In the genomic region with DNA sequence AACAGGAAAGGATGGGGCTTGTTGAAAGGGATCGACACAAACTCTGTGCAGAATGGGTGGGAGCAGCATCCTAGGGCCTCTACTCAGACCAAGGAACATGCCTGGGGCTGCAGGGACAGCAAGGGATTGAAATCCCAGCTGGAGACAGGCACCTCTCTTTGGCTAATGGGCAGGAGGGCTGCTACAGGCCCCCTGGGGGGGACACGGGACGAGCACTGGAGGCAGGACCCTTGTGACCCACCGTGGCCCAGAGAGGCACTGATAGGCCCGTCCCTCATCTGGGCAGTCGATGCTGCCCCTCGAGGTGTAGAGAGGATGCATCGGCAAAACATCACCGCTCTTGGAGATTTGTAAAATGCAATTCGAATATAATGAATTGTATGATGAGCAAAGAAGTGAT, we compare ENCODE assay signal across 27 cellular contexts. TPM values are rescaled to one million over a fixed set of nuclear protein-coding genes. Genes with fewer than 3 reads are reported as not detected.
"Had no signal": no experiment of that assay in that cellular context is flagged by ENCODE, and none has a peak within 500 bp of the region (broad histone marks: within the 10 kb centered on the region; RNA-seq: fewer than 3 reads in every experiment).

No MANE protein-coding gene starts in this region.

- ATAC-seq: heart left ventricle; mucosa of descending colon; natural killer cell treated with Interleukin-12 subunit alpha and Interleukin-12 subunit beta and Interleukin-15 and Interleukin-18, amount 100 ng/mL, for 72 hours; sciatic nerve; stimulated activated memory B cell treated with anti-CD40 and anti-IgM and Interleukin-4, amounts not matched to agents 10 μg/mL and 1 μg/mL and 100 μg/mL, for 72 hours had no signal

- H3K27ac Mint-ChIP-seq: mesothelial cell of epicardium; natural killer cell treated with Interleukin-12 subunit alpha and Interleukin-12 subunit beta and Interleukin-15 and Interleukin-18, amount 100 ng/mL, for 72 hours; progenitor cell of endocrine pancreas; stimulated activated memory B cell treated with anti-CD40 and anti-IgM and Interleukin-4, amounts not matched to agents 10 μg/mL and 1 μg/mL and 100 μg/mL, for 72 hours; stimulated activated naive CD8-positive, alpha-beta T cell treated with anti-CD3 and anti-CD28 coated beads, Interleukin-15, Interleukin-2, amounts not matched to agents 100 ng/mL and 50 ng/mL, for 24 hours; type B pancreatic cell had no signal

- H3K9ac ChIP-seq: parathyroid adenoma had no signal

- H3K27ac ChIP-seq: coronary artery, parathyroid adenoma, suprapubic skin, thyroid gland had no signal

- H2AFZ ChIP-seq: parathyroid adenoma had no signal

- H3K27me3 Mint-ChIP-seq: central memory CD8-positive, alpha-beta T cell; naive B cell; natural killer cell treated with Interleukin-12 subunit alpha and Interleukin-12 subunit beta and Interleukin-15 and Interleukin-18, amount 100 ng/mL, for 72 hours; stimulated activated memory B cell treated with anti-CD40 and anti-IgM and Interleukin-4, amounts not matched to agents 10 μg/mL and 1 μg/mL and 100 μg/mL, for 72 hours; stimulated activated naive CD8-positive, alpha-beta T cell treated with anti-CD3 and anti-CD28 coated beads, Interleukin-15, Interleukin-2, amounts not matched to agents 100 ng/mL and 50 ng/mL, for 24 hours; type B pancreatic cell had no signal

- H3K9me3 Mint-ChIP-seq: central memory CD8-positive, alpha-beta T cell; mesothelial cell of epicardium; naive B cell; natural killer cell treated with Interleukin-12 subunit alpha and Interleukin-12 subunit beta and Interleukin-15 and Interleukin-18, amount 100 ng/mL, for 72 hours; neural crest cell; stimulated activated memory B cell treated with anti-CD40 and anti-IgM and Interleukin-4, amounts not matched to agents 10 μg/mL and 1 μg/mL and 100 μg/mL, for 72 hours; stimulated activated naive CD8-positive, alpha-beta T cell treated with anti-CD3 and anti-CD28 coated beads, Interleukin-15, Interleukin-2, amounts not matched to agents 100 ng/mL and 50 ng/mL, for 24 hours; type B pancreatic cell had no signal

- H3K9me3 ChIP-seq: esophagus squamous epithelium, heart left ventricle, mucosa of descending colon, suprapubic skin, thyroid gland had no signal

- DNase-seq: dermis blood vessel endothelial cell; effector memory CD4-positive, alpha-beta T cell; esophagus squamous epithelium; foreskin melanocyte; hippocampal formation; kidney glomerular epithelial cell; mesenchymal stem cell; naive B cell; stimulated activated CD4-positive, alpha-beta T cell treated with anti-CD3 and anti-CD28 coated beads, Interleukin-4, amount 100 ng/mL, for 4 hours; thyroid gland had no signal

- H3K4me3 ChIP-seq: coronary artery, esophagus squamous epithelium, heart left ventricle, lung, mucosa of descending colon, suprapubic skin, thyroid gland had no signal

- H3K36me3 Mint-ChIP-seq: mesothelial cell of epicardium; natural killer cell treated with Interleukin-12 subunit alpha and Interleukin-12 subunit beta and Interleukin-15 and Interleukin-18, amount 100 ng/mL, for 72 hours; type B pancreatic cell had no signal

- H3K27me3 ChIP-seq: esophagus squamous epithelium, heart left ventricle, suprapubic skin, thyroid gland had no signal

- H3K4me3 Mint-ChIP-seq: central memory CD8-positive, alpha-beta T cell; mesothelial cell of epicardium; natural killer cell treated with Interleukin-12 subunit alpha and Interleukin-12 subunit beta and Interleukin-15 and Interleukin-18, amount 100 ng/mL, for 72 hours; neural crest cell; stimulated activated memory B cell treated with anti-CD40 and anti-IgM and Interleukin-4, amounts not matched to agents 10 μg/mL and 1 μg/mL and 100 μg/mL, for 72 hours; stimulated activated naive CD8-positive, alpha-beta T cell treated with anti-CD3 and anti-CD28 coated beads, Interleukin-15, Interleukin-2, amounts not matched to agents 100 ng/mL and 50 ng/mL, for 24 hours; type B pancreatic cell had no signal

RNA-seq across cellular contexts. Expression of a gene that starts 21.2 kb away (rescaled TPM):
- total RNA-seq: epithelial cell of proximal tubule, osteoblast had no signal
